Comparison of ENCODE assay signal across 8 cellular contexts in the genomic region with DNA sequence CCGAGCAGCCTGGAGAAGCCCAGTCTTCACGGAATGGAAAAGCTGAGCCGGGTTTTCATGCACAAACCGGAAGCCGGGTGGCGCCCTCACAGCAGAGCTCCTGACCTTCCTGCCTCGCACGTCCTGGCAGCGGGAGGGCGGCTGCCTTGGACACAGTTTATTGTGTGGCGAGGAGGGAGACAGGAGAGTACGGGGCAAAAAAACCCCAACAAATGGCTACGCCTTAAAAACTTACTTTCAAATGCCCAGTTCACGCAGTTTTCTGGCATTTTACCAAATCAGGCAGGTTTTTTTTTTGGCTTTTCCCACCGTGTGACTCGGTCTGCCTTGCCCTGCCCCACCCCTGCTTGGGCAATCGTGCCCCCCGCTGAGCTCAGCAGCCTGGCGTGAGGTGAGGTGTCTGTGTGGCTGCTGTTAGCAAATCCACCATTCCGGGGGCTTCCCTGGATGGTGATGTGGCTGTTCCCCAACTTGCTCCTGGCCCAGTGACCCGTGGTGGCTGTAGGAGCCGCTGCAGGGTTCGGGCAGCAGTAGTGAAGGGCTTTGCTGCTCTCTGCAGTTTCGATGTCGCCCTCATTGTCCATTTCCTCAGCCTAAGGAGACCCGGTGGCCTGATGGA.
DNase-seq lines count a peak whose midpoint lies in the region; ATAC-seq and TF ChIP-seq lines count a peak whose summit lies in the region.
"Not testable (repeated sequence)": the region's sequence is repeated elsewhere in the genome, so short reads cannot be mapped to it uniquely, and the experiment has no call there.

No MANE protein-coding gene starts in this region.

- not testable (repeated sequence) for H3K4me1 ChIP-seq in Caco-2; neural progenitor cell; thoracic aorta (ENCODE audit: control insufficient read depth in 1 of 2, low read depth in 2 of 2)
- H3K4me1 ChIP-seq in NT2/D1 (ENCODE audit: insufficient read depth, insufficient read length) = peaks cover 20% of the 10 kb centered on the region

- ATAC-seq in thoracic aorta (ENCODE audit: insufficient number of reproducible peaks, low FRiP score, low read depth) = not testable (repeated sequence)

- CTCF ChIA-PET in Caco-2 (lab: Charles Lee) = interaction anchor here (1.1 kb wide), 1 partner anchor 323 kb away, joined by 3 read pairs; no protein-coding TSS in a partner anchor

- POLR2A ChIA-PET in Caco-2 (lab: Charles Lee) = not testable (repeated sequence)

- not testable (repeated sequence) for H3K9me3 Mint-ChIP-seq in Caco-2 (ENCODE audit: unreplicated experiment); neural progenitor cell

- BruUV-seq in Caco-2 (replicated peaks; lab: Mats Ljungman, UMichigan) = not testable (repeated sequence)

- H3K27me3 Mint-ChIP-seq in Caco-2 (ENCODE audit: insufficient read depth, unreplicated experiment) = not testable (repeated sequence)
- peaks cover 25% of the 10 kb centered on the region for H3K27me3 Mint-ChIP-seq in neural progenitor cell (ENCODE audit: insufficient read depth, low read depth)

- in situ Hi-C loops in astrocyte of the spinal cord (cut with HindIII; ENCODE audit: low sequenced_read_pairs) = not testable (repeated sequence)

- not testable (repeated sequence) for H3K36me3 ChIP-seq in Caco-2 (ENCODE audit: control insufficient read depth, insufficient read depth, low read length); NT2/D1 (ENCODE audit: insufficient read depth, insufficient read length, low read length); neural progenitor cell; thoracic aorta

- H3K79me2 ChIP-seq in neural progenitor cell (ENCODE audit: low read depth) = not testable (repeated sequence)

- not testable (repeated sequence) for H3K27ac ChIP-seq in neural progenitor cell, thoracic aorta

- not testable (repeated sequence) for H3K36me3 Mint-ChIP-seq in Caco-2 (ENCODE audit: insufficient read depth, unreplicated experiment); neural progenitor cell

- H3K27ac Mint-ChIP-seq in Caco-2 (ENCODE audit: unreplicated experiment) = peak overlapping the region; percentile 1
- H3K27ac Mint-ChIP-seq in neural progenitor cell = peak overlapping the region; percentile 79

- TF ChIP-seq CTCF in Caco-2 (IDR thresholded peaks at IDR 0.05; ENCODE audit: insufficient read depth in 1 of 2, low read depth in 1 of 2, low read length in 1 of 2, severe bottlenecking in 1 of 2, unreplicated experiment in 1 of 2) (peak in 1 of 2 experiments; percentile 28), astrocyte of the spinal cord (IDR thresholded peaks at IDR 0.05; ENCODE audit: low read depth, low read length) (peak; percentile 9), fibroblast of pulmonary artery (IDR thresholded peaks at IDR 0.05; ENCODE audit: low read length, missing control alignments) (peak; percentile 3), neural progenitor cell (IDR thresholded peaks at IDR 0.05) (peak; percentile 50)
- not testable (repeated sequence) for TF ChIP-seq CTCF in thoracic aorta (IDR thresholded peaks at IDR 0.05)

- intact Hi-C loops in Caco-2 (cut with micrococcal nuclease; ENCODE audit: unreplicated experiment) = not testable (repeated sequence)

- H3K9me3 ChIP-seq in Caco-2; NT2/D1 (ENCODE audit: insufficient read depth, low read length); neural progenitor cell (ENCODE audit: low read depth); thoracic aorta: not testable (repeated sequence)

- H4K20me1 ChIP-seq in neural progenitor cell (ENCODE audit: low read depth) = not testable (repeated sequence)

- not testable (repeated sequence) for H3K4me3 ChIP-seq in Caco-2 (ENCODE audit: low read depth, low read length); NT2/D1 (ENCODE audit: insufficient read length, low read depth); astrocyte of the spinal cord (ENCODE audit: low read depth, low read length); fibroblast of pulmonary artery (replicated peaks; ENCODE audit: low read depth, low read length); neural progenitor cell
- peak overlapping the region; percentile 12 for H3K4me3 ChIP-seq in thoracic aorta

- not testable (repeated sequence) for H2AFZ ChIP-seq in neural progenitor cell (replicated peaks)

- not testable (repeated sequence) for H3K4me3 Mint-ChIP-seq in Caco-2 (ENCODE audit: unreplicated experiment)
- H3K4me3 Mint-ChIP-seq in neural progenitor cell = peak overlapping the region; percentile 39

- DNase-seq in Caco-2 = peak; percentile 32 to 49
- peak; percentile 56 for DNase-seq in HuH-7 (ENCODE audit: low spot score)
- peak; percentile 57 for DNase-seq in NT2/D1 (ENCODE audit: low read depth, low spot score)
- peak; percentile 10 for DNase-seq in astrocyte of the spinal cord (ENCODE audit: low read depth, low spot score)
- DNase-seq in fibroblast of pulmonary artery (ENCODE audit: low read depth); thoracic aorta (ENCODE audit: low spot score): not testable (repeated sequence)
- DNase-seq in kidney tubule cell (ENCODE audit: low spot score) = peak; percentile 71
- DNase-seq in neural progenitor cell (ENCODE audit: low spot score) = peak; percentile 64

- peak overlapping the region; percentile 61 for H3K4me2 ChIP-seq in neural progenitor cell

- H3K4me1 Mint-ChIP-seq in Caco-2 (ENCODE audit: low read depth, unreplicated experiment) = not testable (repeated sequence)
- peaks cover 79% of the 10 kb centered on the region for H3K4me1 Mint-ChIP-seq in neural progenitor cell

- H3K9ac ChIP-seq in NT2/D1 (ENCODE audit: insufficient read length, low read depth) = peak overlapping the region; percentile 66
- H3K9ac ChIP-seq in neural progenitor cell = not testable (repeated sequence)

- H3K27me3 ChIP-seq in Caco-2 (replicated peaks; ENCODE audit: control insufficient read depth, insufficient read depth, low read length); NT2/D1 (ENCODE audit: insufficient read depth, insufficient read length); thoracic aorta (replicated peaks; ENCODE audit: insufficient read depth): not testable (repeated sequence)
- peaks cover 17% of the 10 kb centered on the region for H3K27me3 ChIP-seq in neural progenitor cell

- not testable (repeated sequence) for H3F3A ChIP-seq in neural progenitor cell (ENCODE audit: low read depth)
